In genomic region chr6:43629104-43629504, GRCh38 we compare ENCODE assay signal across 8 cellular contexts.
DNase-seq lines count a peak whose midpoint lies in the region; ATAC-seq and TF ChIP-seq lines count a peak whose summit lies in the region.

TSS of gene GTPBP2 (minus strand) at chr6:43629264. CDS start at chr6:43629162, 102 bp downstream.

- peak within 1 kb of the TSS; percentile 97 for H3K4me3 Mint-ChIP-seq in central memory CD8-positive, alpha-beta T cell

- peaks cover 35% of the 10 kb centered on the region for H3K4me1 Mint-ChIP-seq in central memory CD8-positive, alpha-beta T cell

- peaks cover 16% of the 10 kb centered on the region for H3K36me3 Mint-ChIP-seq in central memory CD8-positive, alpha-beta T cell (ENCODE audit: insufficient read depth)

- H3K9me3 Mint-ChIP-seq in central memory CD8-positive, alpha-beta T cell: no peaks in the 10 kb centered on the region

- TF ChIP-seq POLR2A in GM18951 (IDR thresholded peaks at IDR 0.05; ENCODE audit: extremely low read depth, insufficient read depth, insufficient read length): peak; percentile 47

- DNase-seq in AG08395 (ENCODE audit: low spot score) (peak; percentile 97), NCI-H345 treated with DMSO at 0.1 percent for 48 hours (lab: John Stamatoyannopoulos, UW; ENCODE audit: unreplicated experiment) (peak; percentile 97), islet precursor cell (peak; percentile 100)
- peak; percentile 95 for DNase-seq in activated CD4-positive, CD25-positive, alpha-beta regulatory T cell treated with anti-CD3 and anti-CD28 coated beads, Interleukin-2, amount 50 U/mL, for 16 hours (ENCODE audit: low read depth, low spot score)
- DNase-seq in central memory CD8-positive, alpha-beta T cell (ENCODE audit: low spot score in 2 of 2): peak; percentile 87 to 91
- peak; percentile 87 to 91 for DNase-seq in stimulated activated CD4-positive, alpha-beta T cell treated with anti-CD3 and anti-CD28 coated beads, Interleukin-15, amount 100 ng/mL, for 1 hour (ENCODE audit: low read depth in 1 of 2, low spot score in 1 of 2)

- ATAC-seq in HG03280 (IDR thresholded peaks at IDR 0.05; ENCODE audit: unreplicated experiment): peak; percentile 83
- peak; percentile 92 for ATAC-seq in central memory CD8-positive, alpha-beta T cell (replicated peaks; ENCODE audit: extremely low read depth, poor library complexity, severe bottlenecking)

- in situ Hi-C loops in GM18951 (cut with MboI; ENCODE audit: low sequenced_read_pairs, unreplicated experiment): no loop called here

- H3K27me3 Mint-ChIP-seq in central memory CD8-positive, alpha-beta T cell: no peaks in the 10 kb centered on the region

- H3K27ac Mint-ChIP-seq in central memory CD8-positive, alpha-beta T cell (ENCODE audit: low read depth): peak within 1 kb of the TSS; percentile 89

Comparison
In these comparisons a context has a peak if more than half of its experiments do, and no peak if none do; other contexts are left out.
1. Peak in every context shown above with its lines: DNase-seq and ATAC-seq.